Comparison of ENCODE assay signal across 30 cellular contexts in genomic region chr9:90857855-90858254, GRCh38. TPM values are rescaled to one million over a fixed set of nuclear protein-coding genes. Genes with fewer than 3 reads are reported as not detected.
DNase-seq lines count a peak whose midpoint lies in the region; ATAC-seq, FAIRE-seq and TF ChIP-seq lines count a peak whose summit lies in the region.
"Had no signal": no experiment of that assay in that cellular context is flagged by ENCODE, and none has a peak within 500 bp of the region (broad histone marks: within the 10 kb centered on the region; RNA-seq: fewer than 3 reads in every experiment).

No MANE protein-coding gene starts in this region.

- intact Hi-C loops in kidney (cut with DNase I), result no loop called here

- no peaks in the 10 kb centered on the region for H3K9me3 ChIP-seq in neutrophil
- no peaks in the 10 kb centered on the region for H3K9me3 ChIP-seq in kidney (ENCODE audit: control insufficient read depth in 1 of 2, low read length in 2 of 2)
- H3K9me3 ChIP-seq: SJCRH30 had no signal

- H3K27me3 ChIP-seq in neutrophil, result no peaks in the 10 kb centered on the region
- H3K27me3 ChIP-seq: SJCRH30 had no signal

- H3K9me3 Mint-ChIP-seq in activated CD8-positive, alpha-beta memory T cell treated with anti-CD3 and anti-CD28 coated beads, Interleukin-2, amount 10 ng/mL, durations not matched to agents 7 days and 5 days (ENCODE audit: low read depth), result no peaks in the 10 kb centered on the region
- H3K9me3 Mint-ChIP-seq in glutamatergic neuron (ENCODE audit: unreplicated experiment), result peaks cover 11% of the 10 kb centered on the region
- H3K9me3 Mint-ChIP-seq: CD4-positive, alpha-beta memory T cell had no signal

- H3K36me3 Mint-ChIP-seq in activated CD8-positive, alpha-beta memory T cell treated with anti-CD3 and anti-CD28 coated beads, Interleukin-2, amount 10 ng/mL, durations not matched to agents 7 days and 5 days, result no peaks in the 10 kb centered on the region
- no peaks in the 10 kb centered on the region for H3K36me3 Mint-ChIP-seq in glutamatergic neuron (ENCODE audit: unreplicated experiment)
- H3K36me3 Mint-ChIP-seq: CD4-positive, alpha-beta memory T cell had no signal

- H3K4me1 ChIP-seq in neutrophil (ENCODE audit: control insufficient read depth in 1 of 2, insufficient read depth in 1 of 2, low read depth in 1 of 2, low read length in 1 of 2) (no peaks in the 10 kb centered on the region), kidney (ENCODE audit: control insufficient read depth in 1 of 2, insufficient read depth in 1 of 2, low read depth in 1 of 2, low read length in 2 of 2) (no peaks in the 10 kb centered on the region)
- H3K4me1 ChIP-seq: SJCRH30 had no signal

- peaks cover 25% of the 10 kb centered on the region for H3K27me3 Mint-ChIP-seq in activated CD8-positive, alpha-beta memory T cell treated with anti-CD3 and anti-CD28 coated beads, Interleukin-2, amount 10 ng/mL, durations not matched to agents 7 days and 5 days
- peaks cover 2% of the 10 kb centered on the region for H3K27me3 Mint-ChIP-seq in glutamatergic neuron (ENCODE audit: unreplicated experiment)

- H3K27ac ChIP-seq in neutrophil (peak overlapping the region; percentile 10), kidney (ENCODE audit: low read depth in 2 of 2, low read length in 2 of 2) (no peak overlapping the region)
- H3K27ac ChIP-seq: PC-9, SJCRH30 had no signal

- no peak for ATAC-seq in activated CD8-positive, alpha-beta memory T cell treated with anti-CD3 and anti-CD28 coated beads, Interleukin-2, amount 10 ng/mL, durations not matched to agents 7 days and 5 days
- ATAC-seq in HG02610 (IDR thresholded peaks at IDR 0.05; ENCODE audit: unreplicated experiment), result no peak
- ATAC-seq in GM21423 (IDR thresholded peaks at IDR 0.05; ENCODE audit: unreplicated experiment), result no peak
- ATAC-seq: GM12878, SK-N-SH treated with all-trans-retinoic acid at 6 μM for 48 hours had no signal

- peak; percentile 27 for DNase-seq in activated CD8-positive, alpha-beta memory T cell treated with anti-CD3 and anti-CD28 coated beads, Interleukin-2, amount 10 ng/mL, durations not matched to agents 7 days and 5 days
- DNase-seq in activated CD8-positive, alpha-beta memory T cell treated with anti-CD3 and anti-CD28 coated beads, Interleukin-2, amount 50 U/mL, for 4 hours, result no peak
- DNase-seq in glutamatergic neuron (no peak), kidney (no peak), NCI-H2171 (lab: John Stamatoyannopoulos, UW) (no peak)
- DNase-seq: 8988T, ACHN, COR-L47, Karpas-422, MV-4-11, NCI-H1105, NCI-H1436 treated with DMSO at 0.1 percent for 48 hours, NCI-H187 treated with DMSO at 0.1 percent for 48 hours, NCI-H2107, NCI-H446 treated with DMSO at 0.1 percent for 48 hours, NCI-H526, NCI-H82, PC-9, SJCRH30 had no signal

- CTCF ChIA-PET in activated CD8-positive, alpha-beta memory T cell treated with anti-CD3 and anti-CD28 coated beads, Interleukin-2, amount 10 ng/mL, durations not matched to agents 7 days and 5 days (lab: Charles Lee), result interaction anchor here (0.7 kb wide), 1 partner anchor 419 kb away, joined by 3 read pairs; no protein-coding TSS in a partner anchor

- H3K4me3 ChIP-seq in neutrophil (ENCODE audit: low read depth in 1 of 2, low read length in 1 of 2), result no peak overlapping the region
- no peak overlapping the region for H3K4me3 ChIP-seq in kidney (ENCODE audit: low read length in 2 of 2)
- H3K4me3 ChIP-seq: GM12878, PC-9, SJCRH30 had no signal

- H3K4me1 Mint-ChIP-seq in activated CD8-positive, alpha-beta memory T cell treated with anti-CD3 and anti-CD28 coated beads, Interleukin-2, amount 10 ng/mL, durations not matched to agents 7 days and 5 days, result peaks cover 8% of the 10 kb centered on the region
- H3K4me1 Mint-ChIP-seq in glutamatergic neuron (ENCODE audit: low read depth, unreplicated experiment), result peaks cover 36% of the 10 kb centered on the region

- H3K4me3 Mint-ChIP-seq in activated CD8-positive, alpha-beta memory T cell treated with anti-CD3 and anti-CD28 coated beads, Interleukin-2, amount 10 ng/mL, durations not matched to agents 7 days and 5 days, result no peak overlapping the region
- no peak overlapping the region for H3K4me3 Mint-ChIP-seq in glutamatergic neuron (ENCODE audit: unreplicated experiment)
- H3K4me3 Mint-ChIP-seq: CD4-positive, alpha-beta memory T cell had no signal

- H3K36me3 ChIP-seq in neutrophil (peaks cover 90% of the 10 kb centered on the region), kidney (ENCODE audit: control insufficient read depth in 1 of 2, insufficient read depth in 2 of 2, low read length in 2 of 2) (no peaks in the 10 kb centered on the region)
- H3K36me3 ChIP-seq: SJCRH30 had no signal

- no peak for FAIRE-seq in kidney (lab: Jason Lieb, UNC)
- FAIRE-seq: G401.6, GM12878, H1 had no signal

- no peak overlapping the region for H3K27ac Mint-ChIP-seq in activated CD8-positive, alpha-beta memory T cell treated with anti-CD3 and anti-CD28 coated beads, Interleukin-2, amount 10 ng/mL, durations not matched to agents 7 days and 5 days
- peak overlapping the region; percentile 13 for H3K27ac Mint-ChIP-seq in glutamatergic neuron (ENCODE audit: unreplicated experiment)
- H3K27ac Mint-ChIP-seq: CD4-positive, alpha-beta memory T cell had no signal

- H3K9ac ChIP-seq in kidney (ENCODE audit: low read length in 2 of 2), result no peak overlapping the region

- TF ChIP-seq CTCF in glutamatergic neuron (IDR thresholded peaks at IDR 0.05; ENCODE audit: partially characterized antibody, unreplicated experiment), result no peak
- TF ChIP-seq CTCF in neutrophil (IDR thresholded peaks at IDR 0.05), result no peak
- no peak for TF ChIP-seq CTCF in kidney (IDR thresholded peaks at IDR 0.05; ENCODE audit: borderline replicate concordance, extremely low read depth, insufficient read depth)

RNA-seq across cellular contexts. Expression of gene SYK, which starts 56.2 kb away (rescaled TPM):
- total RNA-seq in activated CD8-positive, alpha-beta memory T cell treated with anti-CD3 and anti-CD28 coated beads, Interleukin-2, amount 10 ng/mL, durations not matched to agents 7 days and 5 days, result under 1 TPM; 0.26 to 0.28 TPM
- 10.7 TPM for total RNA-seq in glutamatergic neuron (ENCODE audit: unreplicated experiment)
- total RNA-seq in kidney, result 52.2 TPM
- polyA plus RNA-seq in kidney (ENCODE audit: insufficient read depth, low read depth, low replicate concordance), result 13.3 TPM
- total RNA-seq: M059J, RPMI7951, SJCRH30 had no signal
- polyA plus RNA-seq: BJ had no signal
